ENCODE assay signal across 8 cellular contexts in the genomic region with DNA sequence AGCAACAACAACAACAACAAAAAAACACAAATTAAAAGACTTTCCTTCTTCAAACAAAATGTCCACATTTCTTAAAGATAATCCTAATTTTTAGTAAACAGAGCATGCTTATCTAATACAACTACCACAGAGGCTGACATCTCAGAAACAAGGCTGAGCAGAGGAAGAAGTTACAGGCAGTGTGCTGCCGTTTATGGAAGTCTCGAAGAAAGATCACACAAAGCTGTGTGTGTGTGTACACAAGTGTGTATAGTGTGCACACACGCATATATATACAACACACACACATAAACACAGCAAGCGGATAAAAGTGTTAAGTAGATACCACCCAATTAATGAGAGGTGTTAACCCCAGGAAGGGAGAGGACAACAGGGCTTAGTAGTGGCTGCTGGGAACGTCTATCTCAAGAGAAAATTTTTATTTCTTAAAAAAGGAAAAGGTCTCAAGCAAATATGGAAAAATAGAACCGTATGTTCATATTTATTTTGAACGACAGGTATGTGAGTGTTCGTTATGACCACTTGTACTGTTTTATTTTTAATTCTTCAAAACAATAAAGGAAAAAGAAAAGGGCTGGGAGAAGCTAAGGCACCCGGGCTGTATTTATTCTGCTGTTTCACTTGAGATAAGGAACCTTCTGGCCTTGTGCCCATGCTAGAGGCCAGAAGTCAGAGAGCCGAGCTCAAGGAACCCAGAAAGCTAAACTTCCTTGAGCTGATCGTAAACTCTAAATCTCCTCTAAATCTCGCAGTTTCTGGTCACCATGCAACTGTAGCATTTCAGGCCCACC. TPM values are rescaled to one million over a fixed set of nuclear protein-coding genes. Genes with fewer than 3 reads are reported as not detected.
DNase-seq lines count a peak whose midpoint lies in the region; ATAC-seq and TF ChIP-seq lines count a peak whose summit lies in the region.
"Had no signal": no experiment of that assay in that cellular context is flagged by ENCODE, and none has a peak within 500 bp of the region (broad histone marks: within the 10 kb centered on the region; RNA-seq: fewer than 3 reads in every experiment).

No MANE protein-coding gene starts in this region.

- H3K27ac Mint-ChIP-seq in H9, result peak overlapping the region in 2 of 3 experiments; percentile 46 to 85; a peak in 3 of 7 replicates
- peak overlapping the region; percentile 94 for H3K27ac Mint-ChIP-seq in T-cell

- H3K4me3 Mint-ChIP-seq in H9, result no peak overlapping the region
- H3K4me3 Mint-ChIP-seq in T-cell, result peak overlapping the region; percentile 71 to 81 (median 73)

- no peak overlapping the region for H3K56ac ChIP-seq in H9 (ENCODE audit: insufficient read length, low read depth, low read length)

- H2BK20ac ChIP-seq in H9 (ENCODE audit: low read depth, low read length, poor library complexity, severe bottlenecking), result no peak overlapping the region

- H2BK5ac ChIP-seq in H9 (ENCODE audit: insufficient read length, low read length), result no peak overlapping the region

- H4K91ac ChIP-seq in H9 (ENCODE audit: insufficient read length, low read depth, low read length), result no peak overlapping the region

- peaks cover 3% of the 10 kb centered on the region for H3K23me2 ChIP-seq in H9 (ENCODE audit: insufficient read length, low read depth, low read length, poor library complexity, severe bottlenecking)

- WGBS in H9 (ENCODE audit: extremely low coverage, insufficient read length, low lambda C conversion rate), result no CpG with 5 or more reads among the region's 12 CpGs
- WGBS in tibial nerve, 2 donors, result 52 to 54% methylated on average over 12 of the region's 12 CpGs

- no peak for TF ChIP-seq EP300 in tibial nerve (IDR thresholded peaks at IDR 0.05)

- H3K27ac ChIP-seq in H9 (ENCODE audit: insufficient read length, low read depth, low read length) (no peak overlapping the region), rectal smooth muscle tissue (ENCODE audit: low read depth, low read length) (no peak overlapping the region), tibial nerve (peak overlapping the region in 1 of 4 donors; percentile 5), dorsolateral prefrontal cortex (no peak overlapping the region)

- no peak overlapping the region for H2BK12ac ChIP-seq in H9 (ENCODE audit: insufficient read length, low read depth, low read length)

- H3K27me3 Mint-ChIP-seq in H9 (ENCODE audit: low read depth) (no peaks in the 10 kb centered on the region), T-cell (no peaks in the 10 kb centered on the region)

- no peak overlapping the region for H4K5ac ChIP-seq in H9 (ENCODE audit: insufficient read length, low read depth, low read length)

- intact Hi-C loops in dorsolateral prefrontal cortex (cut with DNase I), result no loop called here

- H3K9me3 Mint-ChIP-seq in H9, result no peaks in the 10 kb centered on the region
- H3K9me3 Mint-ChIP-seq in T-cell, result no peaks in the 10 kb centered on the region

- H3K27me3 ChIP-seq in H9 (ENCODE audit: insufficient read depth, low read length) (no peaks in the 10 kb centered on the region), rectal smooth muscle tissue (ENCODE audit: control insufficient read depth, insufficient read depth, low read length) (no peaks in the 10 kb centered on the region), tibial nerve (peaks cover 0 to 11% of the 10 kb centered on the region in 2 donors), dorsolateral prefrontal cortex (no peaks in the 10 kb centered on the region)

- no peak overlapping the region; the same call in 1 of the 2 replicates for H3K14ac ChIP-seq in H9 (ENCODE audit: insufficient read depth, low read length)

- no peak overlapping the region for H4K8ac ChIP-seq in H9 (replicated peaks; ENCODE audit: insufficient read length, low read depth, low read length)

- no peak overlapping the region for H3K18ac ChIP-seq in H9 (ENCODE audit: insufficient read length, low read depth, low read length)

- H3T11ph ChIP-seq in H9 (ENCODE audit: low read length), result no peak overlapping the region

- peaks cover 44 to 45% of the 10 kb centered on the region in 2 experiments for H3K4me1 Mint-ChIP-seq in H9
- peaks cover 95 to 96% (median 96%) of the 10 kb centered on the region in 3 donors for H3K4me1 Mint-ChIP-seq in T-cell

- CTCF ChIA-PET in T-cell (lab: Charles Lee), result interaction anchor here (0.6 to 1.5 kb wide), 4 partner anchors 13 to 79 kb away, joined by 3 to 4 read pairs (median 3); no protein-coding TSS in a partner anchor

- H2BK15ac ChIP-seq in H9 (ENCODE audit: low read depth, low read length), result no peak overlapping the region

- H3K23ac ChIP-seq in H9 (ENCODE audit: insufficient read length, low read depth, low read length), result no peak overlapping the region

- peak overlapping the region; percentile 35 for H3K4me3 ChIP-seq in rectal smooth muscle tissue (ENCODE audit: low read length)
- H3K4me3 ChIP-seq in tibial nerve, result no peak overlapping the region
- H3K4me3 ChIP-seq in dorsolateral prefrontal cortex, result no peak overlapping the region

- TF ChIP-seq POLR2A in erythroblast (IDR thresholded peaks at IDR 0.05; ENCODE audit: low read length) (peak; percentile 47), tibial nerve (IDR thresholded peaks at IDR 0.05) (no peak)

- H3K36me3 Mint-ChIP-seq in H9 (ENCODE audit: insufficient read depth in 1 of 3, low read depth in 3 of 3) (peaks cover 12 to 23% (median 15%) of the 10 kb centered on the region in 3 experiments), T-cell (peaks cover 23% of the 10 kb centered on the region)

- no peak for ATAC-seq in T-cell (replicated peaks in 1 of 4)

- H3K9ac ChIP-seq in H9 (ENCODE audit: extremely low read depth, insufficient read length, low read length) (no peak overlapping the region), rectal smooth muscle tissue (ENCODE audit: low read length) (no peak overlapping the region)

- DNase-seq in H9 (no peak), T-cell (peak in 6 of 34 experiments; percentile 21 to 50 (median 30)), erythroblast (lab: John Stamatoyannopoulos, UW) (peak; percentile 92 to 96), tibial nerve (ENCODE audit: low spot score in 2 of 2) (no peak), dorsolateral prefrontal cortex (no peak)
- no peak for DNase-seq in central memory CD4-positive, alpha-beta T cell
- DNase-seq: stimulated activated CD4-positive, alpha-beta T cell treated with anti-CD3 and anti-CD28 coated beads, Interleukin-15, amount 100 ng/mL, for 24 hours had no signal

- H2AFZ ChIP-seq in H9 (ENCODE audit: low read length), result no peak overlapping the region

- no peak overlapping the region for H3K4ac ChIP-seq in H9 (ENCODE audit: low read depth, low read length)

- TF ChIP-seq CTCF in H9 (conservative IDR thresholded peaks at IDR 0.05) (no peak), tibial nerve (IDR thresholded peaks at IDR 0.05) (no peak), dorsolateral prefrontal cortex (IDR thresholded peaks at IDR 0.05 in 54 of 56, conservative IDR thresholded peaks at IDR 0.05 in 2 of 56; ENCODE audit: low read depth in 1 of 56, partially characterized antibody in 56 of 56) (no peak)

- H3K36me3 ChIP-seq in rectal smooth muscle tissue (ENCODE audit: control insufficient read depth, insufficient read depth, low read length), result peaks cover 4% of the 10 kb centered on the region
- no peaks in the 10 kb centered on the region for H3K36me3 ChIP-seq in tibial nerve

- H3K4me1 ChIP-seq in H9 (ENCODE audit: insufficient read depth, low read length) (peaks cover 6% of the 10 kb centered on the region; the same call in 1 of the 2 replicates), rectal smooth muscle tissue (ENCODE audit: control insufficient read depth, insufficient read depth, low read length) (no peaks in the 10 kb centered on the region), tibial nerve (peaks cover 0 to 19% (median 4%) of the 10 kb centered on the region in 4 donors)

- H3K79me2 ChIP-seq in H9 (ENCODE audit: insufficient read depth, low read length), result peaks cover 13% of the 10 kb centered on the region; the same call in 1 of the 2 replicates

- POLR2A ChIA-PET in T-cell (lab: Charles Lee), result interaction anchor here (0.6 to 1.5 kb wide), 4 partner anchors 8 to 53 kb away, joined by 3 to 5 read pairs (median 3); no protein-coding TSS in a partner anchor

- no peaks in the 10 kb centered on the region for H3K9me3 ChIP-seq in H9 (ENCODE audit: control insufficient read depth, low read depth, low read length)
- no peaks in the 10 kb centered on the region for H3K9me3 ChIP-seq in tibial nerve

- no peak overlapping the region for H2BK120ac ChIP-seq in H9 (ENCODE audit: low read depth, low read length, poor library complexity, severe bottlenecking)

- no peak overlapping the region for H3K4me2 ChIP-seq in H9 (ENCODE audit: insufficient read depth, insufficient read length, low read length)

- peaks cover 2% of the 10 kb centered on the region for H3K79me1 ChIP-seq in H9 (ENCODE audit: insufficient read depth, low read depth, low read length, poor library complexity, severe bottlenecking)

- no peaks in the 10 kb centered on the region for H4K20me1 ChIP-seq in H9 (ENCODE audit: control insufficient read depth, insufficient read depth, insufficient read length)

- H2AK5ac ChIP-seq in H9 (ENCODE audit: insufficient read length, low read length), result no peak overlapping the region

RNA-seq across cellular contexts. Expression of a gene that starts 15.1 kb away (rescaled TPM):
- 46.6 and 52.4 TPM in 2 replicates for total RNA-seq in H9 (2021)
- 100 to 1,000 TPM; 260 to 368 (median 275) TPM for total RNA-seq in T-cell
- 10 to 100 TPM in 1 of 4 donors, 1 to 10 TPM in 3; 3.6 to 12.6 (median 6.8) TPM for total RNA-seq in tibial nerve
- total RNA-seq in dorsolateral prefrontal cortex, result 10 to 100 TPM in 48 of 120 experiments, 1 to 10 TPM in 72; 2.3 to 20.5 (median 9.2) TPM

Comparison
In these comparisons a context has a peak if more than half of its experiments do, and no peak if none do; other contexts are left out.
1. DNase-seq: peak in erythroblast (2 of 2); none in H9 (single experiment), tibial nerve (0 of 2), dorsolateral prefrontal cortex (0 of 10) and central memory CD4-positive, alpha-beta T cell (single experiment).
2. H3K4me3 Mint-ChIP-seq: peak in T-cell (3 of 3); none in H9 (0 of 2).